Comparison of ENCODE assay signal across 9 cellular contexts in the genomic region with DNA sequence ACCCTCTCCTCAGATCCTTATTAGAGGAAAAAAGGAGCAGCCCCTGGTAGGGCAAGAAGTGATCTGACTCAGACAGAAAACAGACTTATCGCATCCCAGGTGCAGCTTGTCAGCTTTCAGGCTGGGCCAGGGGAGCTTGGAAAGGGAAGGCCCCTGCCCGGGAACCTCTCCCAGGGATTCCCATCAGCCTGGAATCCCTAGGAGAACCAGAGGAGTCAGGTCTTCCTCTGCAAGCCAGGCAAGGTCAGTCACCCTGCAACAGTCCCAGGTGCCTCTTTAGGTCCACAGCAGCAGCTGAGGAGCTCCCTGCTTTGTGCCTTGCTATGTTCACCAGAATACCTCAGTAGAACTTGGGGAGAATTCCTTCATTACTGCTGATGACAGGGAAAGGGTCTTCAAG. TPM values are rescaled to one million over a fixed set of nuclear protein-coding genes. Genes with fewer than 3 reads are reported as not detected.
"Had no signal": no experiment of that assay in that cellular context is flagged by ENCODE, and none has a peak within 500 bp of the region (broad histone marks: within the 10 kb centered on the region; RNA-seq: fewer than 3 reads in every experiment).

No MANE protein-coding gene starts in this region.

- H3K4me1 Mint-ChIP-seq: H9, IgD-negative memory B cell had no signal

- DNase-seq: GM23248, GOT3, H9, HCEC 1CT, KBM-7 had no signal

- H3K27ac Mint-ChIP-seq: IgD-negative memory B cell had no signal

- H3K36me3 Mint-ChIP-seq: IgD-negative memory B cell had no signal

- H3K4me3 Mint-ChIP-seq: H9, IgD-negative memory B cell had no signal

- H3K4me3 ChIP-seq: GM23248 had no signal

- ATAC-seq: HepG2 had no signal

RNA-seq across cellular contexts. Expression of a gene that starts 2.9 kb away (rescaled TPM):
- total RNA-seq: GM23248, H4, H9, HepG2, HT1080 had no signal

RNA-seq across cellular contexts. Expression of a gene that starts 20.6 kb away (rescaled TPM):
- total RNA-seq: GM23248, H4, H9, HepG2, HT1080 had no signal

RNA-seq across cellular contexts. Expression of a gene that starts 24.6 kb away (rescaled TPM):
- total RNA-seq: GM23248, H4, H9, HepG2, HT1080 had no signal

RNA-seq across cellular contexts. Expression of a gene that starts 54.7 kb away (rescaled TPM):
- total RNA-seq: GM23248, H4, HepG2, HT1080 had no signal
